Comparison of ENCODE assay signal across 1 cellular context in the genomic region with DNA sequence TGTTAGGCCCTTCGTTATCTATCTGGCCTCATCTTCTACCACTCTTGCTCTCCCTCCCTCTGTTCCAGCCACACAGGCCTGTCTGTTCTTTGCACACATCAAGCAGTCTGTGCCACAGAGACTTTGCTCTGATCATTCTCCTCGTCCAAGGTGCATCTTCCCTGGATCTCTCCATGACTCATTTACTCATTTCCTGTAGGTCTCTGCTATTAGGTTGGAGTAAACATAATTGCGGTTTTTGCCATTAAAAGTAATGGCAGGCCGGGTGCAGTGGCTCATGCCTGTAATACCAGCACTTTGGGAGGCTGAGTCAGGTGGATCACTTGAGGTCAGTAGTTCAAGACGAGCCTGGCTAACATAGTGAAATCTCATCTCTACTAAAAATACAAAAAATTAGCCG.
TF ChIP-seq lines count a peak whose summit lies in the region.

No MANE protein-coding gene starts in this region.

TF ChIP-seq in HepG2, 621 proteins besides CTCF, POLR2A, EP300 and RAD21 (continued from another document):
- TF ChIP-seq THAP7 (CRISPR knock-in tag; IDR thresholded peaks at IDR 0.05) (no peak), ZNF792 (CRISPR knock-in tag; IDR thresholded peaks at IDR 0.05) (no peak), ZBTB20 (CRISPR knock-in tag; IDR thresholded peaks at IDR 0.05; ENCODE audit: borderline replicate concordance, low read depth) (no peak), ETV5 (CRISPR knock-in tag; IDR thresholded peaks at IDR 0.05; ENCODE audit: borderline replicate concordance) (peak; percentile 82; the same call in 1 of the 2 replicates), ZNF704 (CRISPR knock-in tag; IDR thresholded peaks at IDR 0.05; ENCODE audit: borderline replicate concordance) (no peak), NKX3-1 (CRISPR knock-in tag; IDR thresholded peaks at IDR 0.05) (no peak), RXRA (CRISPR knock-in tag; IDR thresholded peaks at IDR 0.05) (no peak; the same call in 1 of the 2 replicates), AGO2 (optimal IDR thresholded peaks at IDR 0.05; ENCODE audit: low read depth, low read length) (no peak), HDAC1 (CRISPR knock-in tag; IDR thresholded peaks at IDR 0.05) (0 out of 2 replicates have a peak, but pooled peaks have one; percentile 47), ZNF777 (CRISPR knock-in tag; IDR thresholded peaks at IDR 0.05) (no peak), GABPA (IDR thresholded peaks at IDR 0.05; ENCODE audit: low read depth, low read length) (no peak), GABPA (CRISPR knock-in tag; IDR thresholded peaks at IDR 0.05; ENCODE audit: low read depth) (peak; percentile 49; the same call in 1 of the 2 replicates), TARDBP (CRISPR knock-in tag; IDR thresholded peaks at IDR 0.05) (peak; percentile 35; the same call in 1 of the 2 replicates), ARNT (IDR thresholded peaks at IDR 0.05) (no peak), ZNF605 (CRISPR knock-in tag; IDR thresholded peaks at IDR 0.05) (0 out of 2 replicates have a peak, but pooled peaks have one; percentile 27), ZNF878 (CRISPR knock-in tag; IDR thresholded peaks at IDR 0.05) (no peak), KIAA2018 (CRISPR knock-in tag; IDR thresholded peaks at IDR 0.05; ENCODE audit: borderline replicate concordance) (no peak), CERS6 (CRISPR knock-in tag; IDR thresholded peaks at IDR 0.05) (no peak), ZFY (CRISPR knock-in tag; IDR thresholded peaks at IDR 0.05) (no peak), TGIF2 (CRISPR knock-in tag; IDR thresholded peaks at IDR 0.05) (no peak), ZNF644 (CRISPR knock-in tag; IDR thresholded peaks at IDR 0.05; ENCODE audit: low read depth) (peak; percentile 86), SOX13 (IDR thresholded peaks at IDR 0.05) (no peak), SOX13 (CRISPR knock-in tag; conservative IDR thresholded peaks at IDR 0.05 in 1 of 2, IDR thresholded peaks at IDR 0.05 in 1 of 2) (peak in 1 of 2 experiments; percentile 38; a peak in 1 of 4 replicates), HNF4A (CRISPR knock-in tag; IDR thresholded peaks at IDR 0.05) (peak; percentile 63), CBFB (CRISPR knock-in tag; IDR thresholded peaks at IDR 0.05) (0 out of 2 replicates have a peak, but pooled peaks have one; percentile 23), RARA (CRISPR knock-in tag; IDR thresholded peaks at IDR 0.05) (peak; percentile 75), TBX3 (IDR thresholded peaks at IDR 0.05; ENCODE audit: borderline replicate concordance) (peak; percentile 58; the same call in 1 of the 2 replicates), JUNB (CRISPR knock-in tag; IDR thresholded peaks at IDR 0.05; ENCODE audit: borderline replicate concordance) (peak; percentile 47; the same call in 1 of the 2 replicates), EZH2 (conservative IDR thresholded peaks at IDR 0.05; ENCODE audit: low read depth, low read length) (no peak), ZNF574 (CRISPR knock-in tag; IDR thresholded peaks at IDR 0.05) (no peak)
- TF ChIP-seq, protein P1, sequence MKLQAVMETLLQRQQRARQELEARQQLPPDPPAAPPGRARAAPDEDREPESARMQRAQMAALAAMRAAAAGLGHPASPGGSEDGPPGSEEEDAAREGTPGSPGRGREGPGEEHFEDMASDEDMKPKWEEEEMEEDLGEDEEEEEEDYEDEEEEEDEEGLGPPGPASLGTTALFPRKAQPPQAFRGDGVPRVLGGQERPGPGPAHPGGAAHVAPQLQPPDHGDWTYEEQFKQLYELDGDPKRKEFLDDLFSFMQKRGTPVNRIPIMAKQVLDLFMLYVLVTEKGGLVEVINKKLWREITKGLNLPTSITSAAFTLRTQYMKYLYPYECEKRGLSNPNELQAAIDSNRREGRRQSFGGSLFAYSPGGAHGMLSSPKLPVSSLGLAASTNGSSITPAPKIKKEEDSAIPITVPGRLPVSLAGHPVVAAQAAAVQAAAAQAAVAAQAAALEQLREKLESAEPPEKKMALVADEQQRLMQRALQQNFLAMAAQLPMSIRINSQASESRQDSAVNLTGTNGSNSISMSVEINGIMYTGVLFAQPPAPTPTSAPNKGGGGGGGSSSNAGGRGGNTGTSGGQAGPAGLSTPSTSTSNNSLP (IDR thresholded peaks at IDR 0.05; ENCODE audit: low read depth, low read length), result peak; percentile 64; the same call in 1 of the 2 replicates
